ENCODE assay signal across 10 cellular contexts in genomic region chr16:67668495-67669157, GRCh38. TPM values are rescaled to one million over a fixed set of nuclear protein-coding genes. Genes with fewer than 3 reads are reported as not detected.
DNase-seq lines count a peak whose midpoint lies in the region; ATAC-seq, FAIRE-seq and TF ChIP-seq lines count a peak whose summit lies in the region.
"Had no signal": no experiment of that assay in that cellular context is flagged by ENCODE, and none has a peak within 500 bp of the region (broad histone marks: within the 10 kb centered on the region; RNA-seq: fewer than 3 reads in every experiment).

No MANE protein-coding gene starts in this region.

- POLR2A ChIA-PET in PC-3 (lab: Charles Lee; ENCODE audit: unreplicated experiment) = no interaction called here
- POLR2A ChIA-PET in endothelial cell of umbilical vein (lab: Charles Lee) = no interaction called here

- DNase-seq in activated CD8-positive, alpha-beta memory T cell treated with anti-CD3 and anti-CD28 coated beads, Interleukin-2, amount 10 ng/mL, durations not matched to agents 7 days and 5 days = peak; percentile 58
- no peak for DNase-seq in activated CD8-positive, alpha-beta memory T cell treated with anti-CD3 and anti-CD28 coated beads, Interleukin-2, amount 50 U/mL, for 4 hours
- DNase-seq in PC-3 (no peak), endothelial cell of umbilical vein (ENCODE audit: low read depth, low spot score) (no peak), GOT3 (lab: John Stamatoyannopoulos, UW) (no peak), NCI-H774 (lab: John Stamatoyannopoulos, UW) (no peak)

- no peak for FAIRE-seq in endothelial cell of umbilical vein (lab: Jason Lieb, UNC)
- FAIRE-seq: pancreas had no signal

- H3K27ac Mint-ChIP-seq in activated CD8-positive, alpha-beta memory T cell treated with anti-CD3 and anti-CD28 coated beads, Interleukin-2, amount 10 ng/mL, durations not matched to agents 7 days and 5 days = peak overlapping the region; percentile 57
- peak overlapping the region; percentile 92 for H3K27ac Mint-ChIP-seq in stimulated activated memory B cell treated with anti-CD40 and anti-IgM and Interleukin-4, amounts not matched to agents 10 μg/mL and 1 μg/mL and 100 μg/mL, for 72 hours

- H3K27ac ChIP-seq in PC-3 (ENCODE audit: low read length) = no peak overlapping the region
- no peak overlapping the region for H3K27ac ChIP-seq in endothelial cell of umbilical vein (ENCODE audit: insufficient read depth, low read depth, low read length)

- 0 out of 2 replicates have a peak, but pooled peaks have one; percentile 11 for TF ChIP-seq CTCF in PC-3 (conservative IDR thresholded peaks at IDR 0.05; ENCODE audit: low read depth, low read length)
- peak; percentile 28 to 38 for TF ChIP-seq CTCF in endothelial cell of umbilical vein (IDR thresholded peaks at IDR 0.05; ENCODE audit: extremely low read depth in 1 of 2, insufficient read depth in 1 of 2, low read depth in 1 of 2, low read length in 2 of 2)

- H3K9me3 ChIP-seq in PC-3 (ENCODE audit: low read length) (no peaks in the 10 kb centered on the region), endothelial cell of umbilical vein (replicated peaks; ENCODE audit: control insufficient read depth, insufficient read depth, low read length) (no peaks in the 10 kb centered on the region)
- H3K9me3 ChIP-seq: Caco-2, pancreas had no signal

- BruUV-seq in PC-3 (replicated peaks; lab: Mats Ljungman, UMichigan) = no TSS peak
- no TSS peak for BruUV-seq in endothelial cell of umbilical vein (replicated peaks; lab: Mats Ljungman, UMichigan)

- no peak for ATAC-seq in activated CD8-positive, alpha-beta memory T cell treated with anti-CD3 and anti-CD28 coated beads, Interleukin-2, amount 10 ng/mL, durations not matched to agents 7 days and 5 days
- ATAC-seq in PC-3 (no peak), HG02840 (IDR thresholded peaks at IDR 0.05; ENCODE audit: low FRiP score, unreplicated experiment) (no peak)
- ATAC-seq in stimulated activated memory B cell treated with anti-CD40 and anti-IgM and Interleukin-4, amounts not matched to agents 10 μg/mL and 1 μg/mL and 100 μg/mL, for 72 hours = peak; percentile 41

- H3K36me3 ChIP-seq in PC-3 (ENCODE audit: low read depth, low read length) = no peaks in the 10 kb centered on the region
- no peaks in the 10 kb centered on the region for H3K36me3 ChIP-seq in endothelial cell of umbilical vein (ENCODE audit: control insufficient read depth in 2 of 2, extremely low read depth in 1 of 2, insufficient read depth in 2 of 2, low read length in 2 of 2)
- H3K36me3 ChIP-seq: pancreas had no signal

- no peak overlapping the region for H3K4me2 ChIP-seq in PC-3 (ENCODE audit: low read length)
- no peak overlapping the region for H3K4me2 ChIP-seq in endothelial cell of umbilical vein (ENCODE audit: insufficient read depth, low read length)

- H3K4me1 ChIP-seq in PC-3 (ENCODE audit: insufficient read depth, low read length) (no peaks in the 10 kb centered on the region; the same call in 1 of the 2 replicates), endothelial cell of umbilical vein (ENCODE audit: control insufficient read depth, extremely low read depth, insufficient read depth, low read length) (peaks cover 24% of the 10 kb centered on the region)

- no peaks in the 10 kb centered on the region for H3K9me3 Mint-ChIP-seq in activated CD8-positive, alpha-beta memory T cell treated with anti-CD3 and anti-CD28 coated beads, Interleukin-2, amount 10 ng/mL, durations not matched to agents 7 days and 5 days (ENCODE audit: low read depth)
- H3K9me3 Mint-ChIP-seq in stimulated activated memory B cell treated with anti-CD40 and anti-IgM and Interleukin-4, amounts not matched to agents 10 μg/mL and 1 μg/mL and 100 μg/mL, for 72 hours = no peaks in the 10 kb centered on the region

- dilution Hi-C loops in endothelial cell of umbilical vein (cut with MboI; ENCODE audit: extremely low pct_ligation_motif_present, low sequenced_read_pairs) = no loop called here

- H3F3A ChIP-seq in PC-3 (ENCODE audit: low read length, unreplicated experiment) = no peaks in the 10 kb centered on the region

- H3K27me3 Mint-ChIP-seq in activated CD8-positive, alpha-beta memory T cell treated with anti-CD3 and anti-CD28 coated beads, Interleukin-2, amount 10 ng/mL, durations not matched to agents 7 days and 5 days = no peaks in the 10 kb centered on the region
- no peaks in the 10 kb centered on the region for H3K27me3 Mint-ChIP-seq in stimulated activated memory B cell treated with anti-CD40 and anti-IgM and Interleukin-4, amounts not matched to agents 10 μg/mL and 1 μg/mL and 100 μg/mL, for 72 hours

- intact Hi-C loops in PC-3 (cut with micrococcal nuclease) (loop anchor here (2.0 kb wide), 1 partner anchor 148 kb away; no protein-coding TSS in a partner anchor), endothelial cell of umbilical vein (cut with micrococcal nuclease) (loop anchor here (1.0 kb wide), 5 partner anchors 106 to 260 kb away; partner anchors contain the start of gene CTCF)

- no peak overlapping the region for H3K4me3 ChIP-seq in PC-3 (ENCODE audit: low read length)
- no peak overlapping the region for H3K4me3 ChIP-seq in endothelial cell of umbilical vein (replicated peaks in 1 of 3; ENCODE audit: insufficient read depth in 1 of 3, low read depth in 1 of 3, low read length in 3 of 3)
- H3K4me3 ChIP-seq: pancreas had no signal

- CTCF ChIA-PET in activated CD8-positive, alpha-beta memory T cell treated with anti-CD3 and anti-CD28 coated beads, Interleukin-2, amount 10 ng/mL, durations not matched to agents 7 days and 5 days (lab: Charles Lee) = interaction anchor here (0.6 to 17.7 kb wide), 18 partner anchors 10 to 267 kb away, joined by 3 to 199 read pairs (median 4); partner anchors contain the start of genes ATP6V0D1 and CARMIL2
- CTCF ChIA-PET in PC-3 (lab: Charles Lee) = interaction anchor here (0.7 to 1.3 kb wide), 2 partner anchors 122 to 147 kb away, joined by 3 to 5 read pairs; no protein-coding TSS in a partner anchor
- CTCF ChIA-PET in endothelial cell of umbilical vein (lab: Charles Lee) = interaction anchor here (0.5 to 12.7 kb wide), 13 partner anchors 11 to 372 kb away, joined by 3 to 163 read pairs (median 3); partner anchors contain the start of genes ATP6V0D1, NUTF2, RANBP10 and TSNAXIP1

- H3K9me2 ChIP-seq in PC-3 (replicated peaks; ENCODE audit: low read length) = no peaks in the 10 kb centered on the region

- H3K9ac ChIP-seq in PC-3 (ENCODE audit: low read length) (no peak overlapping the region), endothelial cell of umbilical vein (replicated peaks; ENCODE audit: extremely low read depth, insufficient read depth, low read length) (no peak overlapping the region)

- H3K27me3 ChIP-seq in PC-3 (ENCODE audit: low read length) (no peaks in the 10 kb centered on the region), endothelial cell of umbilical vein (ENCODE audit: control insufficient read depth in 2 of 2, insufficient read depth in 2 of 2, low read length in 2 of 2) (no peaks in the 10 kb centered on the region)
- H3K27me3 ChIP-seq: pancreas had no signal

- H3K79me2 ChIP-seq in PC-3 (ENCODE audit: low read length) = no peaks in the 10 kb centered on the region
- no peaks in the 10 kb centered on the region for H3K79me2 ChIP-seq in endothelial cell of umbilical vein (ENCODE audit: control insufficient read depth, insufficient read depth, low read length)

- no peak overlapping the region for H3K4me3 Mint-ChIP-seq in activated CD8-positive, alpha-beta memory T cell treated with anti-CD3 and anti-CD28 coated beads, Interleukin-2, amount 10 ng/mL, durations not matched to agents 7 days and 5 days
- peak overlapping the region; percentile 17 for H3K4me3 Mint-ChIP-seq in stimulated activated memory B cell treated with anti-CD40 and anti-IgM and Interleukin-4, amounts not matched to agents 10 μg/mL and 1 μg/mL and 100 μg/mL, for 72 hours

- H4K20me1 ChIP-seq in PC-3 (ENCODE audit: low read length) (no peaks in the 10 kb centered on the region), endothelial cell of umbilical vein (replicated peaks; ENCODE audit: control insufficient read depth, extremely low read depth, insufficient read depth, low read length) (no peaks in the 10 kb centered on the region)

- no peaks in the 10 kb centered on the region for H3K36me3 Mint-ChIP-seq in activated CD8-positive, alpha-beta memory T cell treated with anti-CD3 and anti-CD28 coated beads, Interleukin-2, amount 10 ng/mL, durations not matched to agents 7 days and 5 days
- peaks cover 13% of the 10 kb centered on the region for H3K36me3 Mint-ChIP-seq in stimulated activated memory B cell treated with anti-CD40 and anti-IgM and Interleukin-4, amounts not matched to agents 10 μg/mL and 1 μg/mL and 100 μg/mL, for 72 hours

- TF ChIP-seq POLR2A in endothelial cell of umbilical vein (IDR thresholded peaks at IDR 0.05; ENCODE audit: low read depth, low read length) = no peak

- H3K9me1 ChIP-seq in endothelial cell of umbilical vein (replicated peaks; ENCODE audit: control insufficient read depth, extremely low read depth, insufficient read depth, low read length) = no peaks in the 10 kb centered on the region

- peaks cover 12% of the 10 kb centered on the region for H3K4me1 Mint-ChIP-seq in activated CD8-positive, alpha-beta memory T cell treated with anti-CD3 and anti-CD28 coated beads, Interleukin-2, amount 10 ng/mL, durations not matched to agents 7 days and 5 days
- H3K4me1 Mint-ChIP-seq in stimulated activated memory B cell treated with anti-CD40 and anti-IgM and Interleukin-4, amounts not matched to agents 10 μg/mL and 1 μg/mL and 100 μg/mL, for 72 hours = peaks cover 60% of the 10 kb centered on the region

- no peak overlapping the region for H2AFZ ChIP-seq in PC-3 (ENCODE audit: low read length)
- H2AFZ ChIP-seq in endothelial cell of umbilical vein (ENCODE audit: low read depth, low read length) = no peak overlapping the region

RNA-seq across cellular contexts. Expression of gene C16orf86, which starts 2.0 kb away (rescaled TPM):
- total RNA-seq in activated CD8-positive, alpha-beta memory T cell treated with anti-CD3 and anti-CD28 coated beads, Interleukin-2, amount 10 ng/mL, durations not matched to agents 7 days and 5 days = 1 to 10 TPM; 4.1 to 5.1 TPM
- total RNA-seq in PC-3 (2014; rRNA removed) (not detected in 2 replicates), endothelial cell of umbilical vein (0.62 and 1.2 TPM in 2 replicates)
- 0.80 and 0.98 TPM in 2 replicates for polyA plus RNA-seq in endothelial cell of umbilical vein
- polyA plus RNA-seq in endothelial cell of umbilical vein (2011; cell fraction: cytosol; rRNA removed) = 0.65 and 1.4 TPM in 2 replicates
- 1.4 and 2.0 TPM in 2 replicates for polyA plus RNA-seq in endothelial cell of umbilical vein (2011; cell fraction: nucleus; rRNA removed)
- polyA plus RNA-seq in endothelial cell of umbilical vein (2012) = 0.55 and 0.63 TPM in 2 replicates
- polyA minus RNA-seq in endothelial cell of umbilical vein = 0.11 and 0.46 TPM in 2 replicates
- polyA minus RNA-seq in endothelial cell of umbilical vein (2011; cell fraction: cytosol; rRNA and poly(A)+ RNA removed) = not detected
- polyA minus RNA-seq in endothelial cell of umbilical vein (2011; cell fraction: nucleus; rRNA and poly(A)+ RNA removed) = not detected in 2 replicates

RNA-seq across cellular contexts. Expression of gene ENKD1, which starts 2.1 kb away (rescaled TPM):
- total RNA-seq in activated CD8-positive, alpha-beta memory T cell treated with anti-CD3 and anti-CD28 coated beads, Interleukin-2, amount 10 ng/mL, durations not matched to agents 7 days and 5 days = 1 to 10 TPM; 6.2 to 8.0 TPM
- total RNA-seq in PC-3 (2014; rRNA removed) (12.0 and 19.4 TPM in 2 replicates), endothelial cell of umbilical vein (17.3 and 17.5 TPM in 2 replicates)
- 16.7 and 21.9 TPM in 2 replicates for polyA plus RNA-seq in endothelial cell of umbilical vein
- polyA plus RNA-seq in endothelial cell of umbilical vein (2011; cell fraction: cytosol; rRNA removed) = 8.8 and 11.5 TPM in 2 replicates
- 21.1 and 21.4 TPM in 2 replicates for polyA plus RNA-seq in endothelial cell of umbilical vein (2011; cell fraction: nucleus; rRNA removed)
- polyA plus RNA-seq in endothelial cell of umbilical vein (2012) = 8.3 and 12.7 TPM in 2 replicates
- 3.6 and 8.2 TPM in 2 replicates for polyA minus RNA-seq in endothelial cell of umbilical vein
- polyA minus RNA-seq in endothelial cell of umbilical vein (2011; cell fraction: cytosol; rRNA and poly(A)+ RNA removed) = 10.7 TPM
- polyA minus RNA-seq in endothelial cell of umbilical vein (2011; cell fraction: nucleus; rRNA and poly(A)+ RNA removed) = 6.3 and 6.5 TPM in 2 replicates

RNA-seq across cellular contexts. Expression of gene PARD6A, which starts 7.9 kb away (rescaled TPM):
- 10 to 100 TPM; 15.2 to 15.5 TPM for total RNA-seq in activated CD8-positive, alpha-beta memory T cell treated with anti-CD3 and anti-CD28 coated beads, Interleukin-2, amount 10 ng/mL, durations not matched to agents 7 days and 5 days
- total RNA-seq in PC-3 (2014; rRNA removed) = 15.1 and 16.4 TPM in 2 replicates
- 1.3 and 1.7 TPM in 2 replicates for total RNA-seq in endothelial cell of umbilical vein
- 2.9 and 4.3 TPM in 2 replicates for polyA plus RNA-seq in endothelial cell of umbilical vein
- polyA plus RNA-seq in endothelial cell of umbilical vein (2011; cell fraction: cytosol; rRNA removed) = 1.5 and 2.1 TPM in 2 replicates
- polyA plus RNA-seq in endothelial cell of umbilical vein (2011; cell fraction: nucleus; rRNA removed) = 0.51 and 1.1 TPM in 2 replicates
- 1.1 and 1.5 TPM in 2 replicates for polyA plus RNA-seq in endothelial cell of umbilical vein (2012)
- polyA minus RNA-seq in endothelial cell of umbilical vein = 0.79 and 1.0 TPM in 2 replicates
- 3.2 TPM for polyA minus RNA-seq in endothelial cell of umbilical vein (2011; cell fraction: cytosol; rRNA and poly(A)+ RNA removed)
- 0.48 TPM in 1 of 2 replicates, not detected in the other for polyA minus RNA-seq in endothelial cell of umbilical vein (2011; cell fraction: nucleus; rRNA and poly(A)+ RNA removed)

RNA-seq across cellular contexts. Expression of gene ACD, which starts 8.6 kb away (rescaled TPM):
- total RNA-seq in activated CD8-positive, alpha-beta memory T cell treated with anti-CD3 and anti-CD28 coated beads, Interleukin-2, amount 10 ng/mL, durations not matched to agents 7 days and 5 days = 10 to 100 TPM; 49.7 to 58.1 TPM
- total RNA-seq in PC-3 (2014; rRNA removed) (26.3 and 31.7 TPM in 2 replicates), endothelial cell of umbilical vein (24.4 and 26.9 TPM in 2 replicates)
- polyA plus RNA-seq in endothelial cell of umbilical vein = 36.0 and 45.1 TPM in 2 replicates
- polyA plus RNA-seq in endothelial cell of umbilical vein (2011; cell fraction: cytosol; rRNA removed) = 27.1 and 27.9 TPM in 2 replicates
- 40.4 and 46.8 TPM in 2 replicates for polyA plus RNA-seq in endothelial cell of umbilical vein (2011; cell fraction: nucleus; rRNA removed)
- 23.9 and 26.7 TPM in 2 replicates for polyA plus RNA-seq in endothelial cell of umbilical vein (2012)
- polyA minus RNA-seq in endothelial cell of umbilical vein = 10.5 and 14.6 TPM in 2 replicates
- 29.0 TPM for polyA minus RNA-seq in endothelial cell of umbilical vein (2011; cell fraction: cytosol; rRNA and poly(A)+ RNA removed)
- 9.6 and 9.9 TPM in 2 replicates for polyA minus RNA-seq in endothelial cell of umbilical vein (2011; cell fraction: nucleus; rRNA and poly(A)+ RNA removed)

RNA-seq across cellular contexts. Expression of gene CARMIL2, which starts 23.7 kb away (rescaled TPM):
- 100 to 1,000 TPM; 154 to 174 TPM for total RNA-seq in activated CD8-positive, alpha-beta memory T cell treated with anti-CD3 and anti-CD28 coated beads, Interleukin-2, amount 10 ng/mL, durations not matched to agents 7 days and 5 days
- total RNA-seq in PC-3 (2014; rRNA removed) (0.33 and 0.40 TPM in 2 replicates), endothelial cell of umbilical vein (2.2 and 2.7 TPM in 2 replicates)
- polyA plus RNA-seq in endothelial cell of umbilical vein = 0.65 and 0.95 TPM in 2 replicates
- 0.06 and 0.34 TPM in 2 replicates for polyA plus RNA-seq in endothelial cell of umbilical vein (2011; cell fraction: cytosol; rRNA removed)
- 2.9 and 3.5 TPM in 2 replicates for polyA plus RNA-seq in endothelial cell of umbilical vein (2011; cell fraction: nucleus; rRNA removed)
- 0.15 and 0.53 TPM in 2 replicates for polyA plus RNA-seq in endothelial cell of umbilical vein (2012)
- 0.66 and 0.85 TPM in 2 replicates for polyA minus RNA-seq in endothelial cell of umbilical vein
- not detected for polyA minus RNA-seq in endothelial cell of umbilical vein (2011; cell fraction: cytosol; rRNA and poly(A)+ RNA removed)
- 1.5 and 1.8 TPM in 2 replicates for polyA minus RNA-seq in endothelial cell of umbilical vein (2011; cell fraction: nucleus; rRNA and poly(A)+ RNA removed)
